25 cellular contexts compared by ENCODE assay signal in genomic region chr11:26584818-26585217, GRCh38. TPM values are rescaled to one million over a fixed set of nuclear protein-coding genes. Genes with fewer than 3 reads are reported as not detected.
"Had no signal": no experiment of that assay in that cellular context is flagged by ENCODE, and none has a peak within 500 bp of the region (broad histone marks: within the 10 kb centered on the region; RNA-seq: fewer than 3 reads in every experiment).

No MANE protein-coding gene starts in this region.

- H3K27me3 ChIP-seq: transverse colon had no signal

- H3K9me3 Mint-ChIP-seq: activated B cell treated with CpG ODN at 0.5 μM for 24 hours had no signal

- H3K27me3 Mint-ChIP-seq: activated B cell treated with CpG ODN at 0.5 μM for 24 hours; activated CD4-positive, alpha-beta T cell treated with anti-CD3 and anti-CD28 coated beads, Interleukin-2, amount 10 ng/mL, durations not matched to agents 7 days and 5 days; dendritic cell treated with granulocyte-macrophage colony-stimulating factor and Interleukin-4, amounts not matched to agents 40 ng/mL and 50 ng/mL, for 4 days had no signal

- DNase-seq: activated B cell treated with CpG ODN at 0.5 μM for 24 hours; activated CD4-positive, alpha-beta T cell treated with anti-CD3 and anti-CD28 coated beads, Interleukin-2, amount 10 ng/mL, durations not matched to agents 7 days and 5 days; activated CD8-positive, alpha-beta memory T cell treated with anti-CD3 and anti-CD28 coated beads for 24 hours; anterior cingulate cortex; effector memory CD4-positive, alpha-beta T cell; head of caudate nucleus; left colon; midbrain; right cardiac atrium; stimulated activated CD4-positive, alpha-beta T cell treated with anti-CD3 and anti-CD28 coated beads, Interleukin-4, amount 100 ng/mL, for 4 hours; stimulated activated CD8-positive, alpha-beta memory T cell treated with anti-CD3 and anti-CD28 coated beads, Interleukin-4, amount 100 ng/mL, for 48 hours; stimulated activated naive CD4-positive, alpha-beta T cell treated with Interleukin-2 at 50 U/mL for 16 hours; substantia nigra; transverse colon had no signal

- H3K36me3 ChIP-seq: prostate gland, transverse colon had no signal

- ATAC-seq: left colon, right cardiac atrium had no signal

- H3K9me3 ChIP-seq: prostate gland, transverse colon had no signal

- H3K27ac ChIP-seq: prostate gland, transverse colon had no signal

- H3K4me3 ChIP-seq: lung, prostate gland, skin epidermis, transverse colon had no signal

- H3K27ac Mint-ChIP-seq: activated B cell treated with CpG ODN at 0.5 μM for 24 hours; activated CD4-positive, alpha-beta T cell treated with anti-CD3 and anti-CD28 coated beads, Interleukin-2, amount 10 ng/mL, durations not matched to agents 7 days and 5 days; activated T-helper 1 cell treated with anti-CD3 and anti-CD28 coated beads, Interleukin-12 subunit alpha, Interleukin-12 subunit beta, Interleukin-2, Interleukin-4 antibody, amounts not matched to agents 30 ng/mL and 10 ng/mL and 1 ng/mL, durations not matched to agents 14 hours and 24 hours and 36 hours; dendritic cell treated with granulocyte-macrophage colony-stimulating factor and Interleukin-4, amounts not matched to agents 40 ng/mL and 50 ng/mL, for 4 days; T-helper 2 cell treated with Interferon-gamma antibody and Interleukin-4, amounts not matched to agents 5 μg/mL and 100 μg/mL, for 36 hours had no signal

- H3K4me3 Mint-ChIP-seq: activated B cell treated with CpG ODN at 0.5 μM for 24 hours; activated CD4-positive, alpha-beta T cell treated with anti-CD3 and anti-CD28 coated beads, Interleukin-2, amount 10 ng/mL, durations not matched to agents 7 days and 5 days; activated T-helper 1 cell treated with anti-CD3 and anti-CD28 coated beads, Interleukin-12 subunit alpha, Interleukin-12 subunit beta, Interleukin-2, Interleukin-4 antibody, amounts not matched to agents 30 ng/mL and 10 ng/mL and 1 ng/mL, durations not matched to agents 14 hours and 24 hours and 36 hours; dendritic cell treated with granulocyte-macrophage colony-stimulating factor and Interleukin-4, amounts not matched to agents 40 ng/mL and 50 ng/mL, for 4 days; neural crest cell; T-helper 2 cell treated with Interferon-gamma antibody and Interleukin-4, amounts not matched to agents 5 μg/mL and 100 μg/mL, for 36 hours had no signal

- H3K4me1 ChIP-seq: prostate gland, transverse colon had no signal

- H3K4me1 Mint-ChIP-seq: activated B cell treated with CpG ODN at 0.5 μM for 24 hours; activated CD4-positive, alpha-beta T cell treated with anti-CD3 and anti-CD28 coated beads, Interleukin-2, amount 10 ng/mL, durations not matched to agents 7 days and 5 days had no signal

RNA-seq across cellular contexts. Expression of gene MUC15, which starts 12.8 kb away (rescaled TPM):
- total RNA-seq: activated B cell treated with CpG ODN at 0.5 μM for 24 hours; activated CD4-positive, alpha-beta T cell treated with anti-CD3 and anti-CD28 coated beads, Interleukin-2, amount 10 ng/mL, durations not matched to agents 7 days and 5 days; activated T-helper 1 cell treated with anti-CD3 and anti-CD28 coated beads, Interleukin-12 subunit alpha, Interleukin-12 subunit beta, Interleukin-2, Interleukin-4 antibody, amounts not matched to agents 30 ng/mL and 10 ng/mL and 1 ng/mL, durations not matched to agents 14 hours and 24 hours and 36 hours; cerebellum; fibroblast of lung; frontal cortex; left colon; neural crest cell; osteoblast; right cardiac atrium; transverse colon had no signal
